In the genomic region with DNA sequence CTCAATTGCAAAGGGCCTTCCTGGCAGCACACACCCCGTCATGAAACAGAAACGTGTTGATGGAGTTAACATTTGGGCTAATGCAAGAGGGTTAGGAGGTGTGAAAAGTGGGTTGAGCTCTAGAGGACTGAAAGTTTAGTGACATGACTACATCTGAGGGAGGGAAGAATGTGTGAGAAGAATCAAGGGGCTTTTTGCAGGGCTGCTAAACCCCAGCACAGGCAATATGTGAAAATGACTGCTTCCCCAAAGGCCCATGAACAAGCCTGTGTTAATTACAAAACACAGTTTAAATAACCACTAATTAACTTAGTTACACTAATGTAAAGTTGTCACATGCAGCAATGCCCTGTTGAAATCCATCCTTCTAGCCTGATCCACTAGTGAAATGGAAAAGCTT, we compare ENCODE assay signal across 25 cellular contexts.
DNase-seq lines count a peak whose midpoint lies in the region; ATAC-seq and TF ChIP-seq lines count a peak whose summit lies in the region.
"Had no signal": no experiment of that assay in that cellular context is flagged by ENCODE, and none has a peak within 500 bp of the region (broad histone marks: within the 10 kb centered on the region; RNA-seq: fewer than 3 reads in every experiment).

No MANE protein-coding gene starts in this region.

- intact Hi-C loops in activated CD4-positive, alpha-beta T cell treated with anti-CD3 and anti-CD28 coated beads for 36 hours (cut with DNase I, micrococcal nuclease): no loop called here
- intact Hi-C loops in breast epithelium (cut with DNase I; ENCODE audit: low total_unique reads): no loop called here

- H3K36me3 Mint-ChIP-seq in activated CD4-positive, alpha-beta T cell treated with anti-CD3 and anti-CD28 coated beads for 36 hours (ENCODE audit: low read depth): peaks cover 19% of the 10 kb centered on the region

- ATAC-seq in activated CD4-positive, alpha-beta T cell treated with anti-CD3 and anti-CD28 coated beads for 36 hours: peak; percentile 85
- peak; percentile 86 for ATAC-seq in GM19452 (IDR thresholded peaks at IDR 0.05; ENCODE audit: unreplicated experiment)
- ATAC-seq in HG03460 (IDR thresholded peaks at IDR 0.05; ENCODE audit: unreplicated experiment): peak; percentile 71
- ATAC-seq: T-helper 17 cell had no signal

- no peaks in the 10 kb centered on the region for H3K9me3 ChIP-seq in neutrophil
- no peaks in the 10 kb centered on the region for H3K9me3 ChIP-seq in breast epithelium
- H3K9me3 ChIP-seq: SJSA1, stomach had no signal

- H3K27ac ChIP-seq in neutrophil (peak overlapping the region; percentile 66), breast epithelium (no peak overlapping the region)
- H3K27ac ChIP-seq: 22Rv1, SJSA1, stomach had no signal

- H3K4me3 ChIP-seq in neutrophil (ENCODE audit: low read depth in 1 of 2, low read length in 1 of 2) (no peak overlapping the region), breast epithelium (no peak overlapping the region)
- H3K4me3 ChIP-seq: SJSA1, stomach had no signal

- no peak for DNase-seq in activated CD4-positive, alpha-beta T cell treated with anti-CD3 and anti-CD28 coated beads for 36 hours
- no peak for DNase-seq in activated CD4-positive, alpha-beta T cell treated with anti-CD3 and anti-CD28 coated beads, Interleukin-2, amount 50 U/mL, for 4 hours
- DNase-seq in SK-N-DZ (ENCODE audit: low spot score) (no peak), breast epithelium (ENCODE audit: low spot score in 2 of 2) (no peak)
- no peak for DNase-seq in stimulated activated naive CD4-positive, alpha-beta T cell (lab: John Stamatoyannopoulos, UW)
- DNase-seq: activated CD4-positive, alpha-beta T cell treated with anti-CD3 and anti-CD28 coated beads, Interleukin-2, amount 10 ng/mL, durations not matched to agents 7 days and 5 days; activated CD8-positive, alpha-beta memory T cell treated with anti-CD3 and anti-CD28 coated beads, Interleukin-2, amount 50 U/mL, for 4 hours; activated gamma-delta T cell; amygdala; cortex of kidney; GDM1; kidney glomerular epithelial cell; NCI-H1417 treated with DMSO at 0.1 percent for 48 hours; NCI-H510A; small intestine; stimulated activated CD4-positive, alpha-beta T cell treated with anti-CD3 and anti-CD28 coated beads, Interleukin-2, amount 100 ng/mL, for 48 hours; stomach; T-helper 17 cell; trophoblast cell had no signal

- H3K27ac Mint-ChIP-seq in activated CD4-positive, alpha-beta T cell treated with anti-CD3 and anti-CD28 coated beads for 36 hours: no peak overlapping the region
- H3K27ac Mint-ChIP-seq: activated CD4-positive, alpha-beta T cell treated with anti-CD3 and anti-CD28 coated beads, Interleukin-2, amount 10 ng/mL, durations not matched to agents 7 days and 5 days; T-helper 17 cell had no signal

- H3K4me1 ChIP-seq in neutrophil (ENCODE audit: control insufficient read depth in 1 of 2, insufficient read depth in 1 of 2, low read depth in 1 of 2, low read length in 1 of 2) (peaks cover 17 to 19% of the 10 kb centered on the region in 2 experiments), breast epithelium (no peaks in the 10 kb centered on the region)

- no peak overlapping the region for H3K4me3 Mint-ChIP-seq in activated CD4-positive, alpha-beta T cell treated with anti-CD3 and anti-CD28 coated beads for 36 hours
- H3K4me3 Mint-ChIP-seq: activated CD4-positive, alpha-beta T cell treated with anti-CD3 and anti-CD28 coated beads, Interleukin-2, amount 10 ng/mL, durations not matched to agents 7 days and 5 days; IgD-negative memory B cell; T-helper 17 cell had no signal

- POLR2A ChIA-PET in activated CD4-positive, alpha-beta T cell treated with anti-CD3 and anti-CD28 coated beads for 36 hours (lab: Charles Lee): no interaction called here

- TF ChIP-seq CTCF in neutrophil (IDR thresholded peaks at IDR 0.05) (no peak), breast epithelium (IDR thresholded peaks at IDR 0.05) (no peak)

- H3K4me1 Mint-ChIP-seq in activated CD4-positive, alpha-beta T cell treated with anti-CD3 and anti-CD28 coated beads for 36 hours: peaks cover 11% of the 10 kb centered on the region
- H3K4me1 Mint-ChIP-seq: T-helper 17 cell had no signal

- TF ChIP-seq POLR2A in breast epithelium (IDR thresholded peaks at IDR 0.05): no peak

- H3K9me3 Mint-ChIP-seq in activated CD4-positive, alpha-beta T cell treated with anti-CD3 and anti-CD28 coated beads for 36 hours (ENCODE audit: low read depth): no peaks in the 10 kb centered on the region
- H3K9me3 Mint-ChIP-seq: activated CD4-positive, alpha-beta T cell treated with anti-CD3 and anti-CD28 coated beads, Interleukin-2, amount 10 ng/mL, durations not matched to agents 7 days and 5 days; IgD-negative memory B cell had no signal

- CTCF ChIA-PET in activated CD4-positive, alpha-beta T cell treated with anti-CD3 and anti-CD28 coated beads for 36 hours (lab: Charles Lee): interaction anchor here (0.6 to 2.2 kb wide), 5 partner anchors 11 to 1064 kb away, joined by 3 to 6 read pairs (median 4); no protein-coding TSS in a partner anchor

- H3K36me3 ChIP-seq in neutrophil (no peaks in the 10 kb centered on the region), breast epithelium (no peaks in the 10 kb centered on the region)
- H3K36me3 ChIP-seq: SJSA1 had no signal

- no peaks in the 10 kb centered on the region for H3K27me3 Mint-ChIP-seq in activated CD4-positive, alpha-beta T cell treated with anti-CD3 and anti-CD28 coated beads for 36 hours
- H3K27me3 Mint-ChIP-seq: activated CD4-positive, alpha-beta T cell treated with anti-CD3 and anti-CD28 coated beads, Interleukin-2, amount 10 ng/mL, durations not matched to agents 7 days and 5 days; IgD-negative memory B cell; T-helper 17 cell had no signal

- H3K27me3 ChIP-seq in neutrophil (no peaks in the 10 kb centered on the region), breast epithelium (no peaks in the 10 kb centered on the region)
- H3K27me3 ChIP-seq: SJSA1, stomach had no signal
